In the genomic region with DNA sequence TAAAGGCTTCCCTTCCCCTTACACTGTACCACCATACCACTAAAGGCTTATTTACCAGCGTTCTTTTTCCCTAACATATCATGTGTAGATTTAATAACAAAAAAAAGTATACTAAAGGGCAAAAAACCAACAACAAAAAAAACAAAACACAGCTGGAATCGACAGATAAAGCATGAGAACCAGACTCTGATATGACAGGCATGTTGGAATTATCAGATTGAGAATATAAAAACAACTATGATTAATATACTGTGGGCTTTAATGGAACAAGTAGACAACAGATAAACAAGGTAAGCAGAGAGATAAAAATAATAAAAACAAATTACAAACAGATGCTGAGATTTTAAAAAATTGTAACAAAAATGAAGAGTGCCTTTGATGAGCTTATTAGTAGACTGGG, we compare ENCODE assay signal across 6 cellular contexts.
"Had no signal": no experiment of that assay in that cellular context is flagged by ENCODE, and none has a peak within 500 bp of the region (broad histone marks: within the 10 kb centered on the region; RNA-seq: fewer than 3 reads in every experiment).

No MANE protein-coding gene starts in this region.

- DNase-seq: H9, HCEC 1CT, KBM-7 had no signal

- ATAC-seq: GM23338, HepG2 had no signal

- H2AFZ ChIP-seq: GM23338 had no signal

- H3K4me2 ChIP-seq: GM23338 had no signal

- H3K4me3 ChIP-seq: GM23338 had no signal

- H3K27ac ChIP-seq: HL-60 had no signal
